ENCODE assay signal across 1 cellular context in genomic region chr16:66832190-66832589, GRCh38.
TF ChIP-seq lines count a peak whose summit lies in the region.

No MANE protein-coding gene starts in this region.

TF ChIP-seq in K562, 482 proteins besides CTCF, POLR2A, EP300 and RAD21:
- TF ChIP-seq HSF4 (CRISPR knock-in tag; IDR thresholded peaks at IDR 0.05; ENCODE audit: borderline replicate concordance) (no peak), NELFE (IDR thresholded peaks at IDR 0.05; ENCODE audit: insufficient read depth, insufficient read length) (no peak)
